In the genomic region with DNA sequence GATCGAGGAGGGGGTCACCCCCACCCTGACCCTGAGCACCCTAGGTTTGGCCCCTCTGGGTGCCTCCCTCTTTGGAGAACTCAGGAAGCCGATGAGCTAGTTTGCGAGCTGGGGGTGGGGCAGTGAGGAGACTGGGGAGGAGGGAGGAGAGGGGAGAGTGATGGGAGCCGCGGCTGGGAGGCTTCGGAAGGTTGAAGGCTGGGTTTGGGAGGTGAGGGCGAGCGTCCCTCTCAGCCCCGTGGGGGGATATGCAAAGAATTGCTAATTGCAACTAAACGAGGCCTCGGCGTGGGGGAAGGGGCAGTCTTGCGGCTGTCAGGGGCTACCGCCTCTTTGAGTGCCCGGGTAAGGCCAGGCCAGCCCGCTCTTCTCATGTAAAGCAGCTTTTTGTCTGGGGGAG, we compare ENCODE assay signal across 1 cellular context.
TF ChIP-seq lines count a peak whose summit lies in the region.

No MANE protein-coding gene starts in this region.

TF ChIP-seq in A549, 52 proteins besides CTCF, POLR2A, EP300 and RAD21:
- TF ChIP-seq HDAC2 (IDR thresholded peaks at IDR 0.05) = no peak
- TF ChIP-seq POLR2AphosphoS2 (conservative IDR thresholded peaks at IDR 0.05; ENCODE audit: low read length) = no peak
